Comparison of ENCODE assay signal across 19 cellular contexts in the genomic region with DNA sequence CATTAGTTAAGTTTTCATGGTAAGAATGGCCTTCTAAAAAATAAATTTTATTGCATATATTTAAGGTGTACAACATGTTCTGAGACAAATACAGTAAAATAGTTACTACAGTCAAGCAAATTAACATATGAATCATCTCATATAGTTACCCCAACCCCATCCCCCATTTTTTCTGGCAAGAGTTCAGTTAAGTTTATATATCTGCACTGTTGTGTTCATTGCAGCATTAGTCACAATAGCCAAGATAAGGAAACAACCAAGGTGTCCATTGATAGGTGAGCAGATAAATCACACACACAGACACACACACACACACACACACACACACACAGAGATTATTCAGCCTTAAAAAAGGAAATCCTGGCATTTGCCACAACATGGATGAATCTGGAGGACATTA.
"Had no signal": no experiment of that assay in that cellular context is flagged by ENCODE, and none has a peak within 500 bp of the region (broad histone marks: within the 10 kb centered on the region; RNA-seq: fewer than 3 reads in every experiment).

No MANE protein-coding gene starts in this region.

- H3K36me3 ChIP-seq: esophagus squamous epithelium, left ventricle myocardium inferior, right lobe of liver, tibial artery, upper lobe of left lung, vagina had no signal

- H3K27ac ChIP-seq: esophagus squamous epithelium, left ventricle myocardium inferior, neutrophil, psoas muscle, right lobe of liver, tibial artery, upper lobe of left lung, vagina had no signal

- H3K4me3 ChIP-seq: esophagus squamous epithelium, left ventricle myocardium inferior, lung, psoas muscle, right lobe of liver, tibial artery, upper lobe of left lung, vagina had no signal

- H3K9me3 Mint-ChIP-seq: dendritic cell treated with granulocyte-macrophage colony-stimulating factor and Interleukin-4, amounts not matched to agents 40 ng/mL and 50 ng/mL, for 4 days; immature natural killer cell had no signal

- H3K4me1 ChIP-seq: esophagus squamous epithelium, left ventricle myocardium inferior, psoas muscle, right lobe of liver, tibial artery, upper lobe of left lung, vagina had no signal

- H3K4me3 Mint-ChIP-seq: dendritic cell treated with granulocyte-macrophage colony-stimulating factor and Interleukin-4, amounts not matched to agents 40 ng/mL and 50 ng/mL, for 4 days; effector memory CD8-positive, alpha-beta T cell; immature natural killer cell; naive B cell had no signal

- ATAC-seq: effector memory CD8-positive, alpha-beta T cell; left cardiac atrium; psoas muscle; right lobe of liver; stimulated activated naive CD8-positive, alpha-beta T cell treated with anti-CD3 and anti-CD28 coated beads, Interleukin-15, Interleukin-2, amounts not matched to agents 100 U/mL and 50 U/mL, for 24 hours had no signal

- H3K4me1 Mint-ChIP-seq: immature natural killer cell, naive B cell had no signal

- H3K9me3 ChIP-seq: esophagus squamous epithelium, left ventricle myocardium inferior, neutrophil, psoas muscle, right lobe of liver, tibial artery, upper lobe of left lung, vagina had no signal

- H3K27me3 ChIP-seq: esophagus squamous epithelium, neutrophil, right lobe of liver, tibial artery, upper lobe of left lung, vagina had no signal

- H3K27ac Mint-ChIP-seq: dendritic cell treated with granulocyte-macrophage colony-stimulating factor and Interleukin-4, amounts not matched to agents 40 ng/mL and 50 ng/mL, for 4 days; effector memory CD8-positive, alpha-beta T cell; immature natural killer cell; naive B cell had no signal

- DNase-seq: effector memory CD8-positive, alpha-beta T cell; esophagus squamous epithelium; foreskin fibroblast; immature natural killer cell; left cardiac atrium; left ventricle myocardium inferior; mesenchymal stem cell; midbrain; naive B cell; psoas muscle; retina; right lobe of liver; stimulated activated naive CD8-positive, alpha-beta T cell treated with anti-CD3 and anti-CD28 coated beads, Interleukin-15, Interleukin-2, amounts not matched to agents 100 U/mL and 50 U/mL, for 24 hours; tibial artery; upper lobe of left lung had no signal

- H3K27me3 Mint-ChIP-seq: dendritic cell treated with granulocyte-macrophage colony-stimulating factor and Interleukin-4, amounts not matched to agents 40 ng/mL and 50 ng/mL, for 4 days had no signal
